25 cellular contexts compared by ENCODE assay signal in genomic region chr10:116798859-116799258, GRCh38. TPM values are rescaled to one million over a fixed set of nuclear protein-coding genes. Genes with fewer than 3 reads are reported as not detected.
"Had no signal": no experiment of that assay in that cellular context is flagged by ENCODE, and none has a peak within 500 bp of the region (broad histone marks: within the 10 kb centered on the region; RNA-seq: fewer than 3 reads in every experiment).

No MANE protein-coding gene starts in this region.

- H3K27me3 ChIP-seq: colonic mucosa, testis had no signal

- ATAC-seq: foreskin keratinocyte; gastroesophageal sphincter; left lung; naive thymus-derived CD8-positive, alpha-beta T cell; psoas muscle; right cardiac atrium; stimulated activated memory B cell treated with anti-CD40 and anti-IgM and Interleukin-4, amounts not matched to agents 10 μg/mL and 1 μg/mL and 100 μg/mL, for 72 hours; stimulated activated naive CD8-positive, alpha-beta T cell treated with anti-CD3 and anti-CD28 coated beads, Interleukin-15, Interleukin-2, amounts not matched to agents 100 U/mL and 50 U/mL, for 24 hours had no signal

- H3K4me3 ChIP-seq: colonic mucosa, esophagus muscularis mucosa, gastroesophageal sphincter, heart left ventricle, hepatocyte, left lung, psoas muscle, skin epidermis, spleen, testis, tibial artery had no signal

- H3K9me3 ChIP-seq: colonic mucosa, esophagus muscularis mucosa, gastroesophageal sphincter, heart left ventricle, left lung, psoas muscle, spleen, testis, tibial artery had no signal

- H3K36me3 ChIP-seq: colonic mucosa, esophagus muscularis mucosa, gastroesophageal sphincter, heart left ventricle, left lung, spleen, tibial artery had no signal

- H3K27ac ChIP-seq: colonic mucosa, esophagus muscularis mucosa, foreskin keratinocyte, gastroesophageal sphincter, heart left ventricle, hepatocyte, left lung, psoas muscle, skin epidermis, spleen, testis, tibial artery had no signal

- DNase-seq: colonic mucosa; effector CD8-positive, alpha-beta T cell; foreskin keratinocyte; heart left ventricle; kidney; left cardiac atrium; left lung; mammary epithelial cell; mesendoderm; naive thymus-derived CD8-positive, alpha-beta T cell; psoas muscle; right cardiac atrium; spleen; stimulated activated CD4-positive, alpha-beta T cell treated with anti-CD3 and anti-CD28 coated beads, Interleukin-4, amount 100 ng/mL, for 4 hours; stimulated activated naive CD8-positive, alpha-beta T cell treated with anti-CD3 and anti-CD28 coated beads, Interleukin-15, Interleukin-2, amounts not matched to agents 100 U/mL and 50 U/mL, for 24 hours; substantia nigra; testis; tibial artery had no signal

- H3K4me1 ChIP-seq: colonic mucosa, esophagus muscularis mucosa, foreskin keratinocyte, gastroesophageal sphincter, heart left ventricle, left lung, psoas muscle, spleen, testis, tibial artery had no signal

RNA-seq across cellular contexts. Expression of gene ENO4, which starts 50.4 kb away (rescaled TPM):
- total RNA-seq: colonic mucosa; endothelial cell of umbilical vein; epithelial cell of proximal tubule; mammary epithelial cell; naive thymus-derived CD8-positive, alpha-beta T cell; psoas muscle; spleen had no signal
- polyA plus RNA-seq: naive thymus-derived CD8-positive, alpha-beta T cell; psoas muscle had no signal

RNA-seq across cellular contexts. Expression of gene HSPA12A, which starts 56.5 kb away (rescaled TPM):
- total RNA-seq: naive thymus-derived CD8-positive, alpha-beta T cell had no signal
- polyA plus RNA-seq: naive thymus-derived CD8-positive, alpha-beta T cell had no signal
